ENCODE assay signal across 8 cellular contexts in genomic region chrX:75746891-75747639, GRCh38. TPM values are rescaled to one million over a fixed set of nuclear protein-coding genes. Genes with fewer than 3 reads are reported as not detected.
A peak's percentile ranks its signal among the peaks of the same experiment; 100 is the strongest.
DNase-seq lines count a peak whose midpoint lies in the region; ATAC-seq, FAIRE-seq and TF ChIP-seq lines count a peak whose summit lies in the region.

No MANE protein-coding gene starts in this region.

- peak overlapping the region; percentile 64 to 72 for H3K4me2 ChIP-seq in H1 (ENCODE audit: insufficient read depth in 1 of 2, low read depth in 2 of 2, low read length in 2 of 2)

- POLR2A ChIA-PET in H1 (lab: Charles Lee; ENCODE audit: partially characterized antibody) = no interaction called here

- no peak overlapping the region for H3K18ac ChIP-seq in H1 (ENCODE audit: extremely low read depth, low read length)

- no peak overlapping the region for H2BK15ac ChIP-seq in H1 (ENCODE audit: low read length)

- intact Hi-C loops in activated CD4-positive, alpha-beta T cell treated with anti-CD3 and anti-CD28 coated beads, Interleukin-2, amount 10 ng/mL, durations not matched to agents 24 days and 14 days (cut with micrococcal nuclease) = no loop called here

- H2AK5ac ChIP-seq in H1 (ENCODE audit: low read depth, low read length) = no peak overlapping the region

- WGBS in H1 (ENCODE audit: extremely low coverage in 1 of 2, insufficient coverage in 1 of 2, insufficient read length in 1 of 2, insufficient replicate concordance in 2 of 2, low coverage in 1 of 2, low lambda C conversion rate in 2 of 2, missing lambda C conversion rate in 1 of 2), 2 experiments = no CpG with 5 or more reads among the region's 54 CpGs

- H3K36me3 Mint-ChIP-seq in IgD-negative memory B cell = peaks cover 1% of the 10 kb centered on the region
- H3K36me3 Mint-ChIP-seq in activated CD4-positive, alpha-beta T cell treated with anti-CD3 and anti-CD28 coated beads, Interleukin-2, amount 10 ng/mL, durations not matched to agents 24 days and 14 days (ENCODE audit: low read depth) = no peaks in the 10 kb centered on the region

- H3K4me1 ChIP-seq in H1 (replicated peaks in 1 of 4; ENCODE audit: control insufficient read depth in 3 of 4, insufficient read depth in 4 of 4, low read length in 3 of 4) (no peaks in the 10 kb centered on the region), mononuclear cell (ENCODE audit: insufficient read depth, low read length) (no peaks in the 10 kb centered on the region)

- DNase-seq in COLO668 (lab: John Stamatoyannopoulos, UW; ENCODE audit: unreplicated experiment) (peak; percentile 51), H1 (ENCODE audit: low read depth in 1 of 2, low spot score in 2 of 2) (peak in 1 of 2 experiments; percentile 45)
- peak; percentile 62 for DNase-seq in activated CD4-positive, alpha-beta T cell treated with anti-CD3 and anti-CD28 coated beads, Interleukin-2, amount 10 ng/mL, durations not matched to agents 24 days and 14 days
- peak; percentile 11 for DNase-seq in stimulated activated naive CD4-positive, alpha-beta T cell treated with Interleukin-2 at 50 U/mL for 16 hours (lab: John Stamatoyannopoulos, UW)
- DNase-seq in effector CD4-positive, alpha-beta T cell = no peak

- no peak for TF ChIP-seq RAD21 in H1 (IDR thresholded peaks at IDR 0.05 in 1 of 2, conservative IDR thresholded peaks at IDR 0.05 in 1 of 2; ENCODE audit: low read depth in 2 of 2, low read length in 2 of 2)

- peak overlapping the region; percentile 47 to 63 (median 57) for H3K4me3 ChIP-seq in H1 (ENCODE audit: extremely low read depth in 1 of 4, insufficient read depth in 2 of 4, low read depth in 3 of 4, low read length in 4 of 4)
- H3K4me3 ChIP-seq in mononuclear cell (ENCODE audit: low read length) = peak overlapping the region; percentile 30

- no peak overlapping the region for H2BK20ac ChIP-seq in H1 (ENCODE audit: low read length)

- H4K5ac ChIP-seq in H1 (ENCODE audit: insufficient read length, low read depth, low read length) = no peak overlapping the region

- H2BK5ac ChIP-seq in H1 (ENCODE audit: low read depth, low read length) = no peak overlapping the region

- no peak overlapping the region for H4K91ac ChIP-seq in H1 (replicated peaks; ENCODE audit: insufficient read length, low read length)

- no peak overlapping the region for H2BK12ac ChIP-seq in H1 (ENCODE audit: low read depth, low read length)

- H3K79me2 ChIP-seq in H1 (ENCODE audit: control insufficient read depth in 1 of 2, insufficient read depth in 2 of 2, low read length in 2 of 2) = no peaks in the 10 kb centered on the region

- peak overlapping the region; percentile 66 to 87 (median 76) for H3K4me3 Mint-ChIP-seq in IgD-negative memory B cell
- H3K4me3 Mint-ChIP-seq in activated CD4-positive, alpha-beta T cell treated with anti-CD3 and anti-CD28 coated beads, Interleukin-2, amount 10 ng/mL, durations not matched to agents 24 days and 14 days = peak overlapping the region; percentile 69

- H3K27me3 ChIP-seq in H1 (replicated peaks in 1 of 4; ENCODE audit: control insufficient read depth in 3 of 4, extremely low read depth in 1 of 4, insufficient read depth in 3 of 4, low read length in 3 of 4) (no peaks in the 10 kb centered on the region), mononuclear cell (ENCODE audit: insufficient read depth, low read length) (no peaks in the 10 kb centered on the region)

- H3K9me3 ChIP-seq in H1 (ENCODE audit: insufficient read depth in 2 of 2, low read depth in 1 of 2, low read length in 1 of 2) (peaks cover 10 to 18% of the 10 kb centered on the region in 2 experiments; a peak in 2 of 4 replicates), mononuclear cell (ENCODE audit: low read depth, low read length) (no peaks in the 10 kb centered on the region)

- H3K23ac ChIP-seq in H1 (ENCODE audit: insufficient read length) = no peak overlapping the region

- no peak overlapping the region for H4K8ac ChIP-seq in H1 (ENCODE audit: extremely low read depth, insufficient read depth, low read length)

- H2AFZ ChIP-seq in H1 (ENCODE audit: low read length) = peak overlapping the region; percentile 100

- peaks cover 3 to 12% (median 3%) of the 10 kb centered on the region in 3 donors for H3K4me1 Mint-ChIP-seq in IgD-negative memory B cell
- H3K4me1 Mint-ChIP-seq in activated CD4-positive, alpha-beta T cell treated with anti-CD3 and anti-CD28 coated beads, Interleukin-2, amount 10 ng/mL, durations not matched to agents 24 days and 14 days = peaks cover 2% of the 10 kb centered on the region

- H3K9ac ChIP-seq in H1 (replicated peaks in 1 of 4; ENCODE audit: extremely low read depth in 1 of 4, low read depth in 3 of 4, low read length in 3 of 4) = peak overlapping the region in 3 of 4 experiments; percentile 5 to 71 (median 13); a peak in 1 of 7 replicates

- no peak overlapping the region for H3K27ac Mint-ChIP-seq in IgD-negative memory B cell
- no peak overlapping the region for H3K27ac Mint-ChIP-seq in activated CD4-positive, alpha-beta T cell treated with anti-CD3 and anti-CD28 coated beads, Interleukin-2, amount 10 ng/mL, durations not matched to agents 24 days and 14 days

- ATAC-seq in GM21367 (IDR thresholded peaks at IDR 0.05; ENCODE audit: unreplicated experiment) = peak; percentile 77

- H4K20me1 ChIP-seq in H1 (replicated peaks in 1 of 2; ENCODE audit: control insufficient read depth in 1 of 2, insufficient read depth in 2 of 2, low read length in 2 of 2) = no peaks in the 10 kb centered on the region

- TF ChIP-seq POLR2A in H1 (IDR thresholded peaks at IDR 0.05; ENCODE audit: control extremely low read depth in 1 of 2, low read depth in 2 of 2, low read length in 2 of 2) = no peak

- no peak overlapping the region for H3K4ac ChIP-seq in H1 (replicated peaks; ENCODE audit: insufficient read length, low read depth, low read length)

- H3K27ac ChIP-seq in H1 (ENCODE audit: low read depth, low read length) = no peak overlapping the region

- H3K14ac ChIP-seq in H1 (ENCODE audit: insufficient read length) = no peak overlapping the region

- no peaks in the 10 kb centered on the region for H3K27me3 Mint-ChIP-seq in IgD-negative memory B cell
- peaks cover 4% of the 10 kb centered on the region for H3K27me3 Mint-ChIP-seq in activated CD4-positive, alpha-beta T cell treated with anti-CD3 and anti-CD28 coated beads, Interleukin-2, amount 10 ng/mL, durations not matched to agents 24 days and 14 days

- H3K36me3 ChIP-seq in H1 (ENCODE audit: control insufficient read depth in 2 of 4, insufficient read depth in 4 of 4, low read length in 3 of 4) = no peaks in the 10 kb centered on the region

- no peak for TF ChIP-seq CTCF in H1 (IDR thresholded peaks at IDR 0.05; ENCODE audit: control extremely low read depth in 1 of 3, insufficient read depth in 1 of 3, low read depth in 1 of 3, low read length in 3 of 3)

- CTCF ChIA-PET in H1 (lab: Charles Lee; ENCODE audit: partially characterized antibody) = no interaction called here

- H3K23me2 ChIP-seq in H1 (ENCODE audit: low read depth, low read length) = 0 out of 2 replicates have a peak, but pooled peaks cover 2% of the 10 kb centered on the region

- FAIRE-seq in H1 (lab: Jason Lieb, UNC) = no peak

- peaks cover 0 to 9% (median 2%) of the 10 kb centered on the region in 3 donors for H3K9me3 Mint-ChIP-seq in IgD-negative memory B cell
- H3K9me3 Mint-ChIP-seq in activated CD4-positive, alpha-beta T cell treated with anti-CD3 and anti-CD28 coated beads, Interleukin-2, amount 10 ng/mL, durations not matched to agents 24 days and 14 days = no peaks in the 10 kb centered on the region

- no peak for TF ChIP-seq EP300 in H1 (IDR thresholded peaks at IDR 0.05; ENCODE audit: borderline replicate concordance in 1 of 2, low read depth in 2 of 2, low read length in 2 of 2)

- H2BK120ac ChIP-seq in H1 (replicated peaks; ENCODE audit: low read depth, low read length) = no peak overlapping the region

- no peak overlapping the region for H3K56ac ChIP-seq in H1 (replicated peaks; ENCODE audit: insufficient read length, low read depth, low read length)

- H3K79me1 ChIP-seq in H1 (ENCODE audit: low read depth, low read length) = no peaks in the 10 kb centered on the region

TF ChIP-seq in H1, 55 proteins besides CTCF, POLR2A, EP300 and RAD21:
- no peak for TF ChIP-seq SRF (IDR thresholded peaks at IDR 0.05; ENCODE audit: low read depth, low read length)
- no peak for TF ChIP-seq BCL11A (IDR thresholded peaks at IDR 0.05; ENCODE audit: low read depth in 2 of 2, low read length in 2 of 2)
- 0 out of 2 replicates have a peak, but pooled peaks have one; percentile 34 for TF ChIP-seq CREB1 (IDR thresholded peaks at IDR 0.05)
- TF ChIP-seq PHF8 (conservative IDR thresholded peaks at IDR 0.05; ENCODE audit: low read depth, low read length) = peak; percentile 48; the same call in 1 of the 2 replicates
- no peak for TF ChIP-seq TAF1 (IDR thresholded peaks at IDR 0.05; ENCODE audit: low read depth, low read length)

RNA-seq across cellular contexts. Expression of gene MAGEE2, which starts 38.0 kb away (rescaled TPM):
- polyA plus RNA-seq in IgD-negative memory B cell (not detected), H1 (2011; rRNA removed) (not detected in 2 replicates)
- total RNA-seq in activated CD4-positive, alpha-beta T cell treated with anti-CD3 and anti-CD28 coated beads, Interleukin-2, amount 10 ng/mL, durations not matched to agents 24 days and 14 days = not detected in 2 replicates
- total RNA-seq in H1 (2021; fragmentation: NEBNext Ultra II Directional; extraction: Animal tissue kit (Norgen Biotek cat#: 25700)) = not detected in 2 replicates
- not detected for polyA plus RNA-seq in H1 (2011; cell fraction: cytosol; rRNA removed)
- not detected for polyA plus RNA-seq in H1 (2011; cell fraction: nucleus; rRNA removed)
- 0.08 TPM in 1 of 4 replicates, not detected in the others for polyA plus RNA-seq in H1 (2012, experiment 1 of 2)
- not detected for polyA plus RNA-seq in H1 (2012, experiment 2 of 2)
- not detected for polyA plus RNA-seq in H1 (2013, experiment 1 of 2)
- not detected for polyA plus RNA-seq in H1 (2013, experiment 2 of 2)
- not detected in 2 replicates for polyA minus RNA-seq in H1 (2011; rRNA and poly(A)+ RNA removed)
- polyA minus RNA-seq in H1 (2011; cell fraction: cytosol; rRNA and poly(A)+ RNA removed) = not detected
- not detected for polyA minus RNA-seq in H1 (2011; cell fraction: nucleus; rRNA and poly(A)+ RNA removed)
- total RNA-seq in mononuclear cell = not detected
